8 cellular contexts compared by ENCODE assay signal in genomic region chr1:9909222-9910046, GRCh38. TPM values are rescaled to one million over a fixed set of nuclear protein-coding genes. Genes with fewer than 3 reads are reported as not detected.
DNase-seq lines count a peak whose midpoint lies in the region; TF ChIP-seq lines count a peak whose summit lies in the region.

No MANE protein-coding gene starts in this region.

- peak overlapping the region; percentile 87 for H3K4me3 Mint-ChIP-seq in Calu3 (ENCODE audit: low read depth, unreplicated experiment)
- peak overlapping the region; percentile 95 for H3K4me3 Mint-ChIP-seq in HFFc6

- no peaks in the 10 kb centered on the region for H3K9me3 Mint-ChIP-seq in Calu3 (ENCODE audit: low read depth, unreplicated experiment)
- no peaks in the 10 kb centered on the region for H3K9me3 Mint-ChIP-seq in HFFc6

- intact Hi-C loops in Calu3 (cut with micrococcal nuclease; ENCODE audit: unreplicated experiment): no loop called here

- H3K4me3 ChIP-seq in astrocyte of the spinal cord (ENCODE audit: low read depth, low read length): peak overlapping the region; percentile 76

- peak overlapping the region; percentile 87 for H3K27ac Mint-ChIP-seq in Calu3 (ENCODE audit: unreplicated experiment)
- peak overlapping the region; percentile 79 for H3K27ac Mint-ChIP-seq in HFFc6

- peaks cover 22% of the 10 kb centered on the region for H3K36me3 Mint-ChIP-seq in Calu3 (ENCODE audit: insufficient read depth, unreplicated experiment)
- H3K36me3 Mint-ChIP-seq in HFFc6 (ENCODE audit: low read depth): peaks cover 12% of the 10 kb centered on the region

- no TSS peak for BruUV-seq in Calu3 (replicated peaks; lab: Mats Ljungman, UMichigan)

- H3K4me1 Mint-ChIP-seq in Calu3 (ENCODE audit: low read depth, unreplicated experiment): peaks cover 38% of the 10 kb centered on the region
- peaks cover 53% of the 10 kb centered on the region for H3K4me1 Mint-ChIP-seq in HFFc6 (ENCODE audit: low read depth)

- H3K27me3 Mint-ChIP-seq in Calu3 (ENCODE audit: unreplicated experiment) (no peaks in the 10 kb centered on the region), HFFc6 (ENCODE audit: insufficient read depth) (peaks cover 3% of the 10 kb centered on the region; the same call in 1 of the 2 replicates)

- CTCF ChIA-PET in Calu3 (lab: Charles Lee): no interaction called here

- DNase-seq in Calu3: peak; percentile 14
- DNase-seq in HFFc6: no peak
- DNase-seq in RKO (ENCODE audit: low spot score): peak; percentile 28
- no peak for DNase-seq in astrocyte of the spinal cord (ENCODE audit: low read depth, low spot score)
- DNase-seq in kidney tubule cell (ENCODE audit: low spot score): peak; percentile 43
- DNase-seq in stimulated activated CD4-positive, alpha-beta T cell treated with anti-CD3 and anti-CD28 coated beads, Interleukin-4, amount 100 ng/mL, for 4 hours: peak; percentile 12 to 20
- DNase-seq in occipital lobe (lab: John Stamatoyannopoulos, UW): no peak
- no peak for DNase-seq in DMS153 (lab: John Stamatoyannopoulos, UW)

- in situ Hi-C loops in astrocyte of the spinal cord (cut with HindIII; ENCODE audit: low sequenced_read_pairs): no loop called here

- no peak for TF ChIP-seq CTCF in Calu3 (IDR thresholded peaks at IDR 0.05; ENCODE audit: unreplicated experiment)
- no peak for TF ChIP-seq CTCF in HFFc6 (IDR thresholded peaks at IDR 0.05)
- no peak for TF ChIP-seq CTCF in astrocyte of the spinal cord (IDR thresholded peaks at IDR 0.05; ENCODE audit: low read depth, low read length)

RNA-seq across cellular contexts. Expression of gene CTNNBIP1, which starts 0.6 kb away (rescaled TPM):
- 11.8 and 18.1 TPM in 2 replicates for total RNA-seq in Calu3 (2022)
- total RNA-seq in HFFc6 (2021; fragmentation: NEBNext Ultra II Directional; extraction: Animal tissue kit (Norgen Biotek cat#: 25700)): 10 to 100 TPM; 19.7 to 25.5 (median 21.4) TPM
- 40.1 TPM for total RNA-seq in occipital lobe

RNA-seq across cellular contexts. Expression of gene LZIC, which starts 33.8 kb away (rescaled TPM):
- total RNA-seq in Calu3 (2022): 19.8 and 22.6 TPM in 2 replicates
- 10 to 100 TPM; 28.0 to 34.8 (median 30.9) TPM for total RNA-seq in HFFc6 (2021; fragmentation: NEBNext Ultra II Directional; extraction: Animal tissue kit (Norgen Biotek cat#: 25700))
- total RNA-seq in occipital lobe: 90.5 TPM

RNA-seq across cellular contexts. Expression of gene NMNAT1, which starts 33.8 kb away (rescaled TPM):
- total RNA-seq in Calu3 (2022) (5.3 and 5.7 TPM in 2 replicates), occipital lobe (6.1 TPM)
- total RNA-seq in HFFc6 (2021; fragmentation: NEBNext Ultra II Directional; extraction: Animal tissue kit (Norgen Biotek cat#: 25700)): 10 to 100 TPM; 12.9 to 16.0 (median 14.8) TPM

Comparison
In these comparisons a context has a peak if more than half of its experiments do, and no peak if none do; other contexts are left out.
1. DNase-seq: peak in Calu3 (single experiment), RKO (single experiment), kidney tubule cell (single experiment) and stimulated activated CD4-positive, alpha-beta T cell treated with anti-CD3 and anti-CD28 coated beads, Interleukin-4, amount 100 ng/mL, for 4 hours (2 of 2); none in HFFc6 (single experiment), astrocyte of the spinal cord (single experiment), occipital lobe (single experiment) and DMS153 (single experiment).